ENCODE assay signal across 10 cellular contexts in genomic region chr13:112693831-112694497, GRCh38. TPM values are rescaled to one million over a fixed set of nuclear protein-coding genes. Genes with fewer than 3 reads are reported as not detected.
DNase-seq lines count a peak whose midpoint lies in the region; ATAC-seq and TF ChIP-seq lines count a peak whose summit lies in the region.
"Had no signal": no experiment of that assay in that cellular context is flagged by ENCODE, and none has a peak within 500 bp of the region (broad histone marks: within the 10 kb centered on the region; RNA-seq: fewer than 3 reads in every experiment).

No MANE protein-coding gene starts in this region.

- intact Hi-C loops in MCF 10A (cut with micrococcal nuclease): no loop called here

- H3K4me2 ChIP-seq in Karpas-422 (ENCODE audit: low read depth, low read length, poor library complexity, severe bottlenecking): no peak overlapping the region

- no peak overlapping the region for H3K9ac ChIP-seq in Karpas-422 (ENCODE audit: low read length)

- ATAC-seq in activated CD8-positive, alpha-beta memory T cell treated with anti-CD3 and anti-CD28 coated beads, Interleukin-2, amount 10 ng/mL, durations not matched to agents 7 days and 5 days: no peak
- no peak for ATAC-seq in T-cell (replicated peaks in 1 of 4)
- ATAC-seq: activated T-cell treated with anti-CD3 and anti-CD28 coated beads, Interleukin-2, amount 50 U/mL, for 72 hours had no signal

- H3K9me3 Mint-ChIP-seq in MCF 10A (ENCODE audit: unreplicated experiment) (no peaks in the 10 kb centered on the region), T-cell (no peaks in the 10 kb centered on the region)
- no peaks in the 10 kb centered on the region for H3K9me3 Mint-ChIP-seq in activated CD8-positive, alpha-beta memory T cell treated with anti-CD3 and anti-CD28 coated beads, Interleukin-2, amount 10 ng/mL, durations not matched to agents 7 days and 5 days (ENCODE audit: low read depth)
- H3K9me3 Mint-ChIP-seq: activated T-cell treated with anti-CD3 and anti-CD28 coated beads, Interleukin-2, amount 50 U/mL, for 72 hours had no signal

- no peak for TF ChIP-seq CTCF in MCF 10A (IDR thresholded peaks at IDR 0.05; ENCODE audit: unreplicated experiment)

- H3K36me3 Mint-ChIP-seq in MCF 10A (ENCODE audit: insufficient read depth, unreplicated experiment) (no peaks in the 10 kb centered on the region), T-cell (peaks cover 7% of the 10 kb centered on the region)
- no peaks in the 10 kb centered on the region for H3K36me3 Mint-ChIP-seq in activated CD8-positive, alpha-beta memory T cell treated with anti-CD3 and anti-CD28 coated beads, Interleukin-2, amount 10 ng/mL, durations not matched to agents 7 days and 5 days

- H3K27me3 ChIP-seq in Karpas-422 (ENCODE audit: low read length): no peaks in the 10 kb centered on the region

- peaks cover 23% of the 10 kb centered on the region for H3K4me1 Mint-ChIP-seq in MCF 10A (ENCODE audit: insufficient read depth, unreplicated experiment)
- H3K4me1 Mint-ChIP-seq in activated CD8-positive, alpha-beta memory T cell treated with anti-CD3 and anti-CD28 coated beads, Interleukin-2, amount 10 ng/mL, durations not matched to agents 7 days and 5 days: peaks cover 22% of the 10 kb centered on the region
- peaks cover 52 to 60% (median 54%) of the 10 kb centered on the region in 3 donors for H3K4me1 Mint-ChIP-seq in T-cell

- no peaks in the 10 kb centered on the region for H3K36me3 ChIP-seq in Karpas-422 (ENCODE audit: insufficient read depth, low read length)

- CTCF ChIA-PET in MCF 10A (lab: Yijun Ruan, JAX): interaction anchor here (0.6 to 1.6 kb wide), 5 partner anchors 12 to 119 kb away, joined by 3 to 8 read pairs (median 5); no protein-coding TSS in a partner anchor
- CTCF ChIA-PET in activated CD8-positive, alpha-beta memory T cell treated with anti-CD3 and anti-CD28 coated beads, Interleukin-2, amount 10 ng/mL, durations not matched to agents 7 days and 5 days (lab: Charles Lee): no interaction called here
- CTCF ChIA-PET in T-cell (lab: Charles Lee): no interaction called here

- POLR2A ChIA-PET in MCF 10A (lab: Yijun Ruan, JAX): interaction anchor here (0.6 to 1.4 kb wide), 4 partner anchors 12 to 777 kb away, joined by 3 to 4 read pairs (median 3); no protein-coding TSS in a partner anchor
- POLR2A ChIA-PET in T-cell (lab: Charles Lee): no interaction called here

- H3K27ac Mint-ChIP-seq in MCF 10A (ENCODE audit: low read depth, unreplicated experiment): no peak overlapping the region
- H3K27ac Mint-ChIP-seq in activated CD8-positive, alpha-beta memory T cell treated with anti-CD3 and anti-CD28 coated beads, Interleukin-2, amount 10 ng/mL, durations not matched to agents 7 days and 5 days: no peak overlapping the region
- H3K27ac Mint-ChIP-seq in T-cell: peak overlapping the region in 1 of 2 donors; percentile 68

- no peak overlapping the region for H3K27ac ChIP-seq in Karpas-422 (ENCODE audit: low read length)

- H3K4me3 ChIP-seq in Karpas-422 (ENCODE audit: low read length): no peak overlapping the region

- H3K4me3 Mint-ChIP-seq in MCF 10A (ENCODE audit: unreplicated experiment) (no peak overlapping the region), T-cell (peak overlapping the region in 1 of 3 donors; percentile 10)
- H3K4me3 Mint-ChIP-seq in activated CD8-positive, alpha-beta memory T cell treated with anti-CD3 and anti-CD28 coated beads, Interleukin-2, amount 10 ng/mL, durations not matched to agents 7 days and 5 days: no peak overlapping the region
- H3K4me3 Mint-ChIP-seq: activated T-cell treated with anti-CD3 and anti-CD28 coated beads, Interleukin-2, amount 50 U/mL, for 72 hours had no signal

- in situ Hi-C loops in Caki2 (cut with HindIII; ENCODE audit: low pct_unique_long_range_greater_than_20kb, low sequenced_read_pairs): no loop called here

- H3K27me3 Mint-ChIP-seq in MCF 10A (ENCODE audit: insufficient read depth, unreplicated experiment) (no peaks in the 10 kb centered on the region), T-cell (no peaks in the 10 kb centered on the region)
- H3K27me3 Mint-ChIP-seq in activated CD8-positive, alpha-beta memory T cell treated with anti-CD3 and anti-CD28 coated beads, Interleukin-2, amount 10 ng/mL, durations not matched to agents 7 days and 5 days: no peaks in the 10 kb centered on the region

- BruUV-seq in MCF 10A (replicated peaks; lab: Mats Ljungman, UMichigan): no TSS peak

- no peaks in the 10 kb centered on the region for H3K9me2 ChIP-seq in Karpas-422 (replicated peaks; ENCODE audit: insufficient read depth, low read length)

- H3K79me2 ChIP-seq in Karpas-422 (ENCODE audit: low read length): no peaks in the 10 kb centered on the region

- no peaks in the 10 kb centered on the region for H4K20me1 ChIP-seq in Karpas-422 (ENCODE audit: insufficient read depth, low read depth, low read length)

- H2AFZ ChIP-seq in Karpas-422 (ENCODE audit: low read length): no peak overlapping the region

- no peaks in the 10 kb centered on the region for H3K9me3 ChIP-seq in Karpas-422 (ENCODE audit: low read length)

- DNase-seq in Caki2 (ENCODE audit: low read depth) (peak; percentile 9), Karpas-422 (peak; percentile 47), MCF 10A (ENCODE audit: unreplicated experiment) (peak; percentile 35), lung microvascular endothelial cell (ENCODE audit: low read depth in 2 of 2) (peak; percentile 47 to 65), NCI-H2227 (lab: John Stamatoyannopoulos, UW; ENCODE audit: unreplicated experiment) (no peak), T-cell (no peak), NCI-H1694 (lab: John Stamatoyannopoulos, UW) (no peak)
- no peak for DNase-seq in activated CD8-positive, alpha-beta memory T cell treated with anti-CD3 and anti-CD28 coated beads, Interleukin-2, amount 10 ng/mL, durations not matched to agents 7 days and 5 days
- DNase-seq: activated T-cell treated with anti-CD3 and anti-CD28 coated beads, Interleukin-2, amount 50 U/mL, for 72 hours; NCI-H1694 treated with DMSO at 0.1 percent for 48 hours had no signal

- peaks cover 15% of the 10 kb centered on the region for H3K4me1 ChIP-seq in Karpas-422 (ENCODE audit: low read length)

RNA-seq across cellular contexts. Expression of gene ATP11A, which starts 4.1 kb away (rescaled TPM):
- total RNA-seq in Caki2 (2014; rRNA removed; shearing (Covaris generic); ENCODE audit: low replicate concordance): 1.2 and 3.5 TPM in 2 replicates
- total RNA-seq in Karpas-422 (2014; rRNA removed; shearing (Covaris generic); ENCODE audit: low replicate concordance): 0.11 and 0.83 TPM in 2 replicates
- 41.2 and 42.7 TPM in 2 replicates for total RNA-seq in MCF 10A (2022)
- total RNA-seq in lung microvascular endothelial cell: 10.9 and 18.8 TPM in 2 replicates
- 10 to 100 TPM; 40.0 to 43.5 TPM for total RNA-seq in activated CD8-positive, alpha-beta memory T cell treated with anti-CD3 and anti-CD28 coated beads, Interleukin-2, amount 10 ng/mL, durations not matched to agents 7 days and 5 days
- total RNA-seq in T-cell: 10 to 100 TPM; 35.7 to 57.1 (median 48.5) TPM

Comparison
In these comparisons a context has a peak if more than half of its experiments do, and no peak if none do; other contexts are left out.
1. DNase-seq: peak in Caki2 (single experiment), Karpas-422 (single experiment), MCF 10A (single experiment) and lung microvascular endothelial cell (2 of 2); none in NCI-H2227 (single experiment), activated CD8-positive, alpha-beta memory T cell treated with anti-CD3 and anti-CD28 coated beads, Interleukin-2, amount 10 ng/mL, durations not matched to agents 7 days and 5 days (single experiment), T-cell (0 of 34) and NCI-H1694 (single experiment).